21 cellular contexts compared by ENCODE assay signal in the genomic region with DNA sequence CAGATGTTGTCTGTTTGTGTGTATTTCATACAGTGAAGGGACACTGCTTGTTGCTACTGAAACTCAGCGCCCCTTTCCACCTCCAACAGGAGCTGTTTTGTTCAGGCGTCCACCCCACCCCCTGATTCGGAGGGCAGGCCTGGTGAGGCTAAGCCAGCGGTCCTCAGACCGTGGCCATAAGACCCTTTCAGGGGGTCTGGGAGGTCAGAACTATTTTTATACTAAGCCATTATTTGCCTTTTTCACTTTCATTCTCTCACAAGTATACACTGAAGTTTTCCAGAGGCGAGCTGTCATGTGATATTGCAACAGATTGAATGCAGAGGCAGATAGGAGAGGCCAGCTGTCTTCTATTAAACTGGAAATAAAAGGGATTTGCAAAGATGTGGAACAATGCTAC. TPM values are rescaled to one million over a fixed set of nuclear protein-coding genes. Genes with fewer than 3 reads are reported as not detected.
DNase-seq lines count a peak whose midpoint lies in the region; ATAC-seq and TF ChIP-seq lines count a peak whose summit lies in the region.
"Had no signal": no experiment of that assay in that cellular context is flagged by ENCODE, and none has a peak within 500 bp of the region (broad histone marks: within the 10 kb centered on the region; RNA-seq: fewer than 3 reads in every experiment).

No MANE protein-coding gene starts in this region.

- H3K4me2 ChIP-seq in OCI-LY7 (ENCODE audit: low read length), result no peak overlapping the region
- H3K4me2 ChIP-seq: BLaER1 had no signal

- CTCF ChIA-PET in OCI-LY7 (lab: Charles Lee; ENCODE audit: unreplicated experiment), result no interaction called here

- DNase-seq in DMS 273 (lab: John Stamatoyannopoulos, UW; ENCODE audit: unreplicated experiment) (peak; percentile 82), left ventricle myocardium superior (no peak), OCI-LY7 (ENCODE audit: low spot score) (no peak), hypothalamus (lab: John Stamatoyannopoulos, UW) (no peak)
- no peak for DNase-seq in activated effector memory CD4-positive, alpha-beta T cell treated with anti-CD3 and anti-CD28 coated beads, Interleukin-2, amount 50 U/mL, for 16 hours
- DNase-seq: DND-41; effector CD4-positive, alpha-beta T cell; mammary epithelial cell; NCI-H1105 treated with DMSO at 0.1 percent for 48 hours; NCI-H510A treated with DMSO at 0.1 percent for 48 hours; pancreas; RPMI8226 had no signal

- H3K27ac Mint-ChIP-seq in brain, result peak overlapping the region in 3 of 5 experiments; percentile 73 to 88 (median 75)
- H3K27ac Mint-ChIP-seq: activated T-helper 17 cell treated with anti-CD3 and anti-CD28 coated beads, Interleukin-2, amount 50 U/mL, for 72 hours; IgD-negative memory B cell had no signal

- intact Hi-C loops in left ventricle myocardium superior (cut with micrococcal nuclease), result no loop called here
- intact Hi-C loops in OCI-LY7 (cut with micrococcal nuclease; ENCODE audit: unreplicated experiment), result no loop called here

- H3K4me3 ChIP-seq in rectal smooth muscle tissue (ENCODE audit: low read length), result no peak overlapping the region
- no peak overlapping the region for H3K4me3 ChIP-seq in OCI-LY7 (ENCODE audit: low read depth, low read length, poor library complexity, severe bottlenecking)
- H3K4me3 ChIP-seq: ascending aorta, BLaER1, GM12878, pancreas, tibial artery had no signal

- BruUV-seq in OCI-LY7 (replicated peaks; lab: Mats Ljungman, UMichigan), result no TSS peak

- POLR2A ChIA-PET in OCI-LY7 (lab: Charles Lee), result no interaction called here

- H3K4me1 ChIP-seq in rectal smooth muscle tissue (ENCODE audit: control insufficient read depth, insufficient read depth, low read length) (peaks cover 39% of the 10 kb centered on the region), OCI-LY7 (ENCODE audit: insufficient read depth, low read length, poor library complexity, severe bottlenecking) (no peaks in the 10 kb centered on the region)
- H3K4me1 ChIP-seq: ascending aorta, pancreas had no signal

- TF ChIP-seq CTCF in brain (conservative IDR thresholded peaks at IDR 0.05), result no peak
- TF ChIP-seq CTCF in OCI-LY7 (conservative IDR thresholded peaks at IDR 0.05; ENCODE audit: low read length), result no peak

- H3K9me2 ChIP-seq in OCI-LY7 (ENCODE audit: insufficient read depth, low read length), result no peaks in the 10 kb centered on the region

- no peaks in the 10 kb centered on the region for H3K9me3 ChIP-seq in OCI-LY7 (ENCODE audit: low read length)
- H3K9me3 ChIP-seq: ascending aorta, BLaER1, pancreas, tibial artery had no signal

- H3K36me3 ChIP-seq in rectal smooth muscle tissue (ENCODE audit: control insufficient read depth, insufficient read depth, low read length), result no peaks in the 10 kb centered on the region
- H3K36me3 ChIP-seq in OCI-LY7 (ENCODE audit: insufficient read depth, low read length), result no peaks in the 10 kb centered on the region
- H3K36me3 ChIP-seq: ascending aorta, BLaER1, pancreas, tibial artery had no signal

- no peaks in the 10 kb centered on the region for H3K79me2 ChIP-seq in OCI-LY7 (ENCODE audit: insufficient read depth, low read depth, low read length)

- H3K4me1 Mint-ChIP-seq in brain, result peaks cover 48% of the 10 kb centered on the region
- H3K4me1 Mint-ChIP-seq: activated T-helper 17 cell treated with anti-CD3 and anti-CD28 coated beads, Interleukin-2, amount 50 U/mL, for 72 hours; IgD-negative memory B cell had no signal

- H3K9ac ChIP-seq in rectal smooth muscle tissue (ENCODE audit: low read length), result no peak overlapping the region
- H3K9ac ChIP-seq: BLaER1 had no signal

- no peak overlapping the region for H3K4me3 Mint-ChIP-seq in brain
- H3K4me3 Mint-ChIP-seq: activated T-helper 17 cell treated with anti-CD3 and anti-CD28 coated beads, Interleukin-2, amount 50 U/mL, for 72 hours; IgD-negative memory B cell had no signal

- H2AFZ ChIP-seq in OCI-LY7 (ENCODE audit: low read length), result no peak overlapping the region

- peak; percentile 80 for ATAC-seq in left ventricle myocardium superior
- ATAC-seq in GM18517 (IDR thresholded peaks at IDR 0.05; ENCODE audit: unreplicated experiment), result no peak
- ATAC-seq: activated T-helper 17 cell treated with anti-CD3 and anti-CD28 coated beads, Interleukin-2, amount 50 U/mL, for 72 hours; GM12878; pancreas had no signal

- H3K27ac ChIP-seq in rectal smooth muscle tissue (ENCODE audit: low read depth, low read length) (peak overlapping the region; percentile 86), OCI-LY7 (ENCODE audit: low read depth, low read length, poor library complexity, severe bottlenecking) (no peak overlapping the region)
- H3K27ac ChIP-seq: ascending aorta, BLaER1, pancreas, tibial artery had no signal

- peaks cover 9% of the 10 kb centered on the region for H3K27me3 Mint-ChIP-seq in brain

- no peaks in the 10 kb centered on the region for H3K36me3 Mint-ChIP-seq in brain
- H3K36me3 Mint-ChIP-seq: IgD-negative memory B cell had no signal

- H3K9me3 Mint-ChIP-seq in brain, result peaks cover 0 to 3% (median 0%) of the 10 kb centered on the region in 5 experiments
- H3K9me3 Mint-ChIP-seq: activated T-helper 17 cell treated with anti-CD3 and anti-CD28 coated beads, Interleukin-2, amount 50 U/mL, for 72 hours had no signal

- no peaks in the 10 kb centered on the region for H4K20me1 ChIP-seq in OCI-LY7 (ENCODE audit: insufficient read depth, low read length)
- H4K20me1 ChIP-seq: BLaER1 had no signal

- no peaks in the 10 kb centered on the region for H3K27me3 ChIP-seq in rectal smooth muscle tissue (ENCODE audit: control insufficient read depth, insufficient read depth, low read length)
- H3K27me3 ChIP-seq: ascending aorta, BLaER1, pancreas, tibial artery had no signal

RNA-seq across cellular contexts. Expression of a gene that starts 39.7 kb away (rescaled TPM):
- polyA plus RNA-seq in brain (ENCODE audit: insufficient read depth, low read depth, low replicate concordance), result 769 TPM
- total RNA-seq in left ventricle myocardium superior, result 156 TPM
- not detected in 2 replicates for total RNA-seq in OCI-LY7 (2014; rRNA removed; shearing (Covaris generic))
- not detected in 2 replicates for total RNA-seq in OCI-LY7 (2022)
- total RNA-seq: activated T-helper 17 cell treated with anti-CD3 and anti-CD28 coated beads, Interleukin-2, amount 50 U/mL, for 72 hours had no signal
- polyA plus RNA-seq: GM12878, IgD-negative memory B cell had no signal

Comparison
In these comparisons a context has a peak if more than half of its experiments do, and no peak if none do; other contexts are left out.
1. RNA of a gene that starts 39.7 kb away (total RNA-seq): 156 TPM in left ventricle myocardium superior (single experiment); not detected in OCI-LY7; every median in the first group is over 100 times any median in the second.